In genomic region chr12:55927588-55928502, GRCh38 we compare ENCODE assay signal across 8 cellular contexts. TPM values are rescaled to one million over a fixed set of nuclear protein-coding genes. Genes with fewer than 3 reads are reported as not detected.
DNase-seq lines count a peak whose midpoint lies in the region; ATAC-seq, FAIRE-seq and TF ChIP-seq lines count a peak whose summit lies in the region.

TSS of gene PYM1 (minus strand) at chr12:55927894. CDS start at chr12:55927761, 133 bp downstream.

- peak; percentile 56 for DNase-seq in NCI-H226
- peak; percentile 79 for DNase-seq in WTC11 (ENCODE audit: low spot score)
- DNase-seq in kidney = peak; percentile 92
- peak in 2 of 3 donors; percentile 65 to 72 for DNase-seq in stimulated activated CD4-positive, alpha-beta T cell treated with anti-CD3 and anti-CD28 coated beads, Interleukin-12 subunit alpha, Interleukin-12 subunit beta, amount 100 ng/mL, for 48 hours (ENCODE audit: low read depth in 2 of 3, low spot score in 1 of 3)

- H3K27me3 ChIP-seq in ACC112 (ENCODE audit: insufficient read depth, low read length) = no peaks in the 10 kb centered on the region

- H3K4me1 ChIP-seq in ACC112 (ENCODE audit: control insufficient read depth, insufficient read depth, low read length, unreplicated experiment) = peaks cover 37% of the 10 kb centered on the region
- H3K4me1 ChIP-seq in kidney (ENCODE audit: control insufficient read depth in 1 of 2, insufficient read depth in 1 of 2, low read depth in 1 of 2, low read length in 2 of 2) = peaks cover 0 to 17% of the 10 kb centered on the region in 2 donors

- peaks cover 47% of the 10 kb centered on the region for H3K79me2 ChIP-seq in ACC112 (ENCODE audit: control insufficient read depth, insufficient read depth, low read length, unreplicated experiment)

- H3K36me3 Mint-ChIP-seq in WTC11 = peaks cover 21% of the 10 kb centered on the region

- intact Hi-C loops in kidney (cut with DNase I) = no loop called here

- peak within 1 kb of the TSS; percentile 91 to 100 for H3K9ac ChIP-seq in kidney (ENCODE audit: low read length in 2 of 2)

- H3K4me1 Mint-ChIP-seq in WTC11 = peaks cover 48% of the 10 kb centered on the region

- no peaks in the 10 kb centered on the region for H3K9me3 Mint-ChIP-seq in WTC11

- H3K9me3 ChIP-seq in kidney (ENCODE audit: control insufficient read depth in 1 of 2, low read length in 2 of 2) = no peaks in the 10 kb centered on the region

- POLR2A ChIA-PET in WTC11 (lab: Charles Lee) = interaction anchor here (0.5 to 2.7 kb wide), 7 partner anchors 46 to 199 kb away, joined by 3 to 16 read pairs (median 4); partner anchors contain the start of genes DNAJC14, ORMDL2, PA2G4 and RAB5B

- no peak for TF ChIP-seq CTCF in WTC11 (IDR thresholded peaks at IDR 0.05)
- peak; percentile 2 for TF ChIP-seq CTCF in kidney (IDR thresholded peaks at IDR 0.05; ENCODE audit: borderline replicate concordance, extremely low read depth, insufficient read depth)

- peak within 1 kb of the TSS; percentile 88 for H2AFZ ChIP-seq in ACC112 (ENCODE audit: low read length, unreplicated experiment)

- H3K4me3 Mint-ChIP-seq in WTC11 = peak within 1 kb of the TSS; percentile 94

- ATAC-seq in GM18517 (IDR thresholded peaks at IDR 0.05; ENCODE audit: unreplicated experiment) = peak; percentile 47
- ATAC-seq in HG02973 (IDR thresholded peaks at IDR 0.05; ENCODE audit: unreplicated experiment) = peak; percentile 32
- ATAC-seq in WTC11 = peak; percentile 76

- FAIRE-seq in kidney (lab: Jason Lieb, UNC) = no peak

- CTCF ChIA-PET in WTC11 (lab: Charles Lee) = interaction anchor here (0.7 to 5.0 kb wide), 10 partner anchors 12 to 189 kb away, joined by 4 to 32 read pairs (median 6); partner anchors contain the start of genes DNAJC14 and RAB5B

- H3K36me3 ChIP-seq in ACC112 (ENCODE audit: insufficient read depth, low read length) = no peaks in the 10 kb centered on the region
- H3K36me3 ChIP-seq in kidney (ENCODE audit: control insufficient read depth in 1 of 2, insufficient read depth in 2 of 2, low read length in 2 of 2) = no peaks in the 10 kb centered on the region

- H3K4me3 ChIP-seq in ACC112 (ENCODE audit: low read depth, low read length) (peak within 1 kb of the TSS; percentile 96), kidney (ENCODE audit: low read length in 2 of 2) (peak within 1 kb of the TSS; percentile 88 to 99)

- H3K27ac ChIP-seq in ACC112 (ENCODE audit: low read depth, low read length) = peak within 1 kb of the TSS; percentile 90
- H3K27ac ChIP-seq in cingulate gyrus (ENCODE audit: low read depth, low read length) = peak within 1 kb of the TSS; percentile 92
- H3K27ac ChIP-seq in kidney (ENCODE audit: low read depth in 2 of 2, low read length in 2 of 2) = peak within 1 kb of the TSS; percentile 94 to 98

- H3K27me3 Mint-ChIP-seq in WTC11 (ENCODE audit: low read depth) = peaks cover 18% of the 10 kb centered on the region

- peak within 1 kb of the TSS; percentile 99 for H3K27ac Mint-ChIP-seq in WTC11

TF ChIP-seq in WTC11, 78 proteins besides CTCF, POLR2A, EP300 and RAD21 (continues in another document):
- TF ChIP-seq ZNF232 (CRISPR knock-in tag; IDR thresholded peaks at IDR 0.05) = no peak
- TF ChIP-seq, protein P1, sequence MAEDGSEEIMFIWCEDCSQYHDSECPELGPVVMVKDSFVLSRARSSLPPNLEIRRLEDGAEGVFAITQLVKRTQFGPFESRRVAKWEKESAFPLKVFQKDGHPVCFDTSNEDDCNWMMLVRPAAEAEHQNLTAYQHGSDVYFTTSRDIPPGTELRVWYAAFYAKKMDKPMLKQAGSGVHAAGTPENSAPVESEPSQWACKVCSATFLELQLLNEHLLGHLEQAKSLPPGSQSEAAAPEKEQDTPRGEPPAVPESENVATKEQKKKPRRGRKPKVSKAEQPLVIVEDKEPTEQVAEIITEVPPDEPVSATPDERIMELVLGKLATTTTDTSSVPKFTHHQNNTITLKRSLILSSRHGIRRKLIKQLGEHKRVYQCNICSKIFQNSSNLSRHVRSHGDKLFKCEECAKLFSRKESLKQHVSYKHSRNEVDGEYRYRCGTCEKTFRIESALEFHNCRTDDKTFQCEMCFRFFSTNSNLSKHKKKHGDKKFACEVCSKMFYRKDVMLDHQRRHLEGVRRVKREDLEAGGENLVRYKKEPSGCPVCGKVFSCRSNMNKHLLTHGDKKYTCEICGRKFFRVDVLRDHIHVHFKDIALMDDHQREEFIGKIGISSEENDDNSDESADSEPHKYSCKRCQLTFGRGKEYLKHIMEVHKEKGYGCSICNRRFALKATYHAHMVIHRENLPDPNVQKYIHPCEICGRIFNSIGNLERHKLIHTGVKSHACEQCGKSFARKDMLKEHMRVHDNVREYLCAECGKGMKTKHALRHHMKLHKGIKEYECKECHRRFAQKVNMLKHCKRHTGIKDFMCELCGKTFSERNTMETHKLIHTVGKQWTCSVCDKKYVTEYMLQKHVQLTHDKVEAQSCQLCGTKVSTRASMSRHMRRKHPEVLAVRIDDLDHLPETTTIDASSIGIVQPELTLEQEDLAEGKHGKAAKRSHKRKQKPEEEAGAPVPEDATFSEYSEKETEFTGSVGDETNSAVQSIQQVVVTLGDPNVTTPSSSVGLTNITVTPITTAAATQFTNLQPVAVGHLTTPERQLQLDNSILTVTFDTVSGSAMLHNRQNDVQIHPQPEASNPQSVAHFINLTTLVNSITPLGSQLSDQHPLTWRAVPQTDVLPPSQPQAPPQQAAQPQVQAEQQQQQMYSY (CRISPR knock-in tag; IDR thresholded peaks at IDR 0.05) = no peak
- 0 out of 2 replicates have a peak, but pooled peaks have one; percentile 17 for TF ChIP-seq CREB1 (CRISPR knock-in tag; IDR thresholded peaks at IDR 0.05)
- TF ChIP-seq IRF2 (CRISPR knock-in tag; IDR thresholded peaks at IDR 0.05; ENCODE audit: borderline replicate concordance, low read depth) = no peak
- no peak for TF ChIP-seq ZNF416 (CRISPR knock-in tag; IDR thresholded peaks at IDR 0.05)
- no peak for TF ChIP-seq ETV6 (CRISPR knock-in tag; IDR thresholded peaks at IDR 0.05)
- no peak for TF ChIP-seq CBFB (CRISPR knock-in tag; IDR thresholded peaks at IDR 0.05; ENCODE audit: low read depth)
- TF ChIP-seq HMGXB4 (CRISPR knock-in tag; IDR thresholded peaks at IDR 0.05) = peak; percentile 90; the same call in 1 of the 2 replicates
- no peak for TF ChIP-seq ZNF423 (CRISPR knock-in tag; IDR thresholded peaks at IDR 0.05)
- TF ChIP-seq NR3C1 (CRISPR knock-in tag; conservative IDR thresholded peaks at IDR 0.05; ENCODE audit: low read depth) = no peak
- no peak for TF ChIP-seq FOXJ3 (CRISPR knock-in tag; IDR thresholded peaks at IDR 0.05; ENCODE audit: borderline replicate concordance)
- no peak for TF ChIP-seq AFF4 (CRISPR knock-in tag; IDR thresholded peaks at IDR 0.05; ENCODE audit: borderline replicate concordance)
- no peak; the same call in 1 of the 2 replicates for TF ChIP-seq MAX (CRISPR knock-in tag; IDR thresholded peaks at IDR 0.05)
- no peak for TF ChIP-seq HMGA2 (CRISPR knock-in tag; IDR thresholded peaks at IDR 0.05)
- TF ChIP-seq, protein P2, sequence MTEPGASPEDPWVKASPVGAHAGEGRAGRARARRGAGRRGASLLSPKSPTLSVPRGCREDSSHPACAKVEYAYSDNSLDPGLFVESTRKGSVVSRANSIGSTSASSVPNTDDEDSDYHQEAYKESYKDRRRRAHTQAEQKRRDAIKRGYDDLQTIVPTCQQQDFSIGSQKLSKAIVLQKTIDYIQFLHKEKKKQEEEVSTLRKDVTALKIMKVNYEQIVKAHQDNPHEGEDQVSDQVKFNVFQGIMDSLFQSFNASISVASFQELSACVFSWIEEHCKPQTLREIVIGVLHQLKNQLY (CRISPR knock-in tag; IDR thresholded peaks at IDR 0.05) = peak; percentile 59; the same call in 1 of the 2 replicates

RNA-seq across cellular contexts. Expression of gene PYM1, which starts in this region (rescaled TPM):
- total RNA-seq in WTC11 (2021) (55.5 to 61.7 TPM (median 57.3 TPM) in 3 replicates), kidney (29.0 TPM)
- polyA plus RNA-seq in kidney (ENCODE audit: insufficient read depth, low read depth, low replicate concordance) = 39.7 TPM

Comparison
In these comparisons a context has a peak if more than half of its experiments do, and no peak if none do; other contexts are left out.
1. Peak in every context shown above with its lines: DNase-seq, ATAC-seq, H3K4me3 ChIP-seq and H3K27ac ChIP-seq.